In the genomic region with DNA sequence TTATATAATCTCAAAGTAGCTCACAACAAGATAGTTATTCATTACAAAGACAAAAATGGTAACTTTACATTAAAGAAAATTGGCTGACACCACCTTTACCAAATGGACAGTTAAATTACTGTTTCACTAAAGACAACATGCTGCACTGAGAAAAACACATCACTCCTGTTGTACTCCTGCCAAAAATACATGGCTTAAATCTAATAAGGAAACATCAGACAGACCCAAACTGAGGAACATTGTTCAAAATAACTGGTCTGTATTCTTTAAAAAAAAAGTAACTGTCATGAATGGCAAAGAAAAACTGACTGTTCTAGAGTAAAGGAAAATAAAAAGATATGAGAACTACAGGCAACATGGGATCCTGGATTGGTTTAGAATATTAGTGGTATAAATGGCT, we compare ENCODE assay signal across 24 cellular contexts.
A peak's percentile ranks its signal among the peaks of the same experiment; 100 is the strongest.
DNase-seq lines count a peak whose midpoint lies in the region; ATAC-seq, FAIRE-seq and TF ChIP-seq lines count a peak whose summit lies in the region.
"Had no signal": no experiment of that assay in that cellular context is flagged by ENCODE, and none has a peak within 500 bp of the region (broad histone marks: within the 10 kb centered on the region; RNA-seq: fewer than 3 reads in every experiment).

No MANE protein-coding gene starts in this region.

- TF ChIP-seq POLR2A in H54 (IDR thresholded peaks at IDR 0.05; ENCODE audit: low read depth, low read length) = no peak

- FAIRE-seq in H54 (lab: Jason Lieb, UNC) = peak; percentile 43
- FAIRE-seq: GM12891, GM18507 had no signal

- H3K27ac Mint-ChIP-seq in mesothelial cell of epicardium = peak overlapping the region; percentile 6
- H3K27ac Mint-ChIP-seq: CD14-positive monocyte; CD4-positive, alpha-beta T cell; CD8-positive, alpha-beta memory T cell; GM23338; HFFc6 had no signal

- TF ChIP-seq CTCF in mesothelial cell of epicardium (IDR thresholded peaks at IDR 0.05; ENCODE audit: unreplicated experiment) = no peak

- peaks cover 26% of the 10 kb centered on the region for H3K9me3 Mint-ChIP-seq in mesothelial cell of epicardium
- H3K9me3 Mint-ChIP-seq: CD14-positive monocyte; CD4-positive, alpha-beta T cell; CD8-positive, alpha-beta memory T cell; GM23338; HFFc6 had no signal

- ATAC-seq in GM19324 (IDR thresholded peaks at IDR 0.05; ENCODE audit: low FRiP score, unreplicated experiment) (no peak), GM19452 (IDR thresholded peaks at IDR 0.05; ENCODE audit: unreplicated experiment) (no peak)
- ATAC-seq: A549, GM23338 had no signal

- H3K36me3 Mint-ChIP-seq in mesothelial cell of epicardium = peaks cover 5% of the 10 kb centered on the region
- H3K36me3 Mint-ChIP-seq: CD14-positive monocyte; CD8-positive, alpha-beta memory T cell had no signal

- H3K4me3 Mint-ChIP-seq in mesothelial cell of epicardium = no peak overlapping the region
- H3K4me3 Mint-ChIP-seq: CD14-positive monocyte; CD4-positive, alpha-beta T cell; CD8-positive, alpha-beta memory T cell; GM23338; HFFc6 had no signal

- peak; percentile 12 for DNase-seq in NCI-H2171 treated with DMSO at 0.1 percent for 48 hours (lab: John Stamatoyannopoulos, UW)
- no peak for DNase-seq in NCI-H2171 (lab: John Stamatoyannopoulos, UW)
- peak; percentile 62 for DNase-seq in COLO829 (ENCODE audit: low spot score)
- no peak for DNase-seq in H54 (ENCODE audit: insufficient read length, low spot score)
- no peak for DNase-seq in mesothelial cell of epicardium (ENCODE audit: low spot score in 2 of 2, unreplicated experiment in 2 of 2)
- DNase-seq: 8988T; ACHN; AML-193; BE2C; Calu3; CD4-positive, alpha-beta T cell; CD8-positive, alpha-beta memory T cell; COR-L47; DMS79; EL; GF-D8; HFFc6 had no signal

- peaks cover 29% of the 10 kb centered on the region for H3K4me1 Mint-ChIP-seq in mesothelial cell of epicardium
- H3K4me1 Mint-ChIP-seq: CD14-positive monocyte; CD8-positive, alpha-beta memory T cell; GM23338 had no signal

- no peaks in the 10 kb centered on the region for H3K27me3 Mint-ChIP-seq in mesothelial cell of epicardium (ENCODE audit: low read depth)

Comparison
In these comparisons a context has a peak if more than half of its experiments do, and no peak if none do; other contexts are left out.
1. DNase-seq: peak in NCI-H2171 treated with DMSO at 0.1 percent for 48 hours (single experiment) and COLO829 (single experiment); none in NCI-H2171 (single experiment), H54 (single experiment) and mesothelial cell of epicardium (0 of 2).